ENCODE assay signal across 15 cellular contexts in the genomic region with DNA sequence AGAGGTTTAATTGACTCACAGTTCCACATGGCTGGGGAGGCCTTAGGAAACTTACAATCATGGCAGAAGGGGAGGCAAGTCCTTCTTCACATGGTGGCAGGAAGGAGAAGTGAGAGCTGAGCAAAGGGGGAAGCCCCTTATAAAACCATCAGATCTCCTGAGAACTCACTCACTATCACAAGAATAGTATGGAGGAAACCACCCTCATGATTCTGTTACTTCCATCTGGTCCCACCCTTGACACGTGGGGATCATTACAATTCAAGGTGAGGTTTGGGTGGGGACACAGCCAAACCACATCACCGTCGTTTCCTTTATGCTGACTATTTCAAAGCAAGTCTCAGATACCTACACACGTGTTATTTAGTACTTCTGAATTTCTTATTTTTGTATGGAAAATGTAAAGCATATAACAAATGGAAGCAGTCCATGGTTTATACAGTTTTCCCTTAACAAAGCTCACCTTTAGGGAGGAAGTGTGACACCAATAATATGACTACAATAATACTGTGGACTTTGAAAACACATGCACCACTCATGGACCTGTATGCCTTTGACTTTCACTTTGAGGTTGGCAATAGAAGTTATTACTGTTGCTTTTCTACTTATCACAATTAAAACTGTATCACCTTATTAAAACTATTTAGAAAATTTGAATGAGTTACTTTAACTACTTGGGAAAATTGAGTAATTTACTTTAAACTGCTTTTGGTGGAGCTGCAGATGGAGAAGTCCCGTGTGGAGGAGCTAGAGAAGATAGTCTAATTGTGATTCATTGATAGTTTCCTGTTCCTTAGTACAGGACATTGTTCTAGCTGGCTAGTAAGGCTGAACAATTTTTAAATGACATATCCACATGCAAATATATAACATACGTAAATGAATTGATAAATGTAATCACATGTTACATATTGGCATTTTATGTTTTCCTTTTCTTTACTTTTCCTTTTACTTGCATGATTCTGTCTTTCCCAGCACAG. TPM values are rescaled to one million over a fixed set of nuclear protein-coding genes. Genes with fewer than 3 reads are reported as not detected.
DNase-seq lines count a peak whose midpoint lies in the region; ATAC-seq lines count a peak whose summit lies in the region.
"Had no signal": no experiment of that assay in that cellular context is flagged by ENCODE, and none has a peak within 500 bp of the region (broad histone marks: within the 10 kb centered on the region; RNA-seq: fewer than 3 reads in every experiment).

No MANE protein-coding gene starts in this region.

- peak; percentile 60 for ATAC-seq in stimulated activated naive CD8-positive, alpha-beta T cell treated with anti-CD3 and anti-CD28 coated beads, Interleukin-15, amount 100 ng/mL, for 72 hours
- ATAC-seq in stimulated activated naive CD8-positive, alpha-beta T cell treated with anti-CD3 and anti-CD28 coated beads, Interleukin-15, Interleukin-2, amounts not matched to agents 100 U/mL and 50 U/mL, for 24 hours, result no peak
- peak in 3 of 4 experiments; percentile 43 to 80 (median 49) for ATAC-seq in T-cell (replicated peaks in 1 of 4)
- ATAC-seq in effector memory CD8-positive, alpha-beta T cell (replicated peaks), result peak; percentile 78
- ATAC-seq in GM21423 (IDR thresholded peaks at IDR 0.05; ENCODE audit: unreplicated experiment), result no peak
- ATAC-seq: body of pancreas, right lobe of liver had no signal

- DNase-seq in stimulated activated naive CD8-positive, alpha-beta T cell treated with anti-CD3 and anti-CD28 coated beads, Interleukin-15, amount 100 ng/mL, for 72 hours, result peak in 1 of 2 donors; percentile 18
- DNase-seq in stimulated activated naive CD8-positive, alpha-beta T cell treated with anti-CD3 and anti-CD28 coated beads, Interleukin-15, Interleukin-2, amounts not matched to agents 100 U/mL and 50 U/mL, for 24 hours, result no peak
- DNase-seq in T-cell, result peak in 31 of 34 experiments; percentile 4 to 73 (median 37)
- peak; percentile 4 to 23 (median 14) for DNase-seq in effector memory CD8-positive, alpha-beta T cell
- no peak for DNase-seq in AG08396 (ENCODE audit: low spot score)
- DNase-seq in AG08395 (ENCODE audit: low spot score), result no peak
- DNase-seq in DMS153 (lab: John Stamatoyannopoulos, UW), result no peak
- DNase-seq: activated gamma-delta T cell treated with Interleukin-2 at 50 U/mL for 16 hours; body of pancreas; NCI-H748 treated with DMSO at 0.1 percent for 48 hours; right lobe of liver; SK-N-SH; stimulated activated CD4-positive, alpha-beta T cell treated with anti-CD3 and anti-CD28 coated beads, Interleukin-2, amount 100 ng/mL, for 24 hours; testis had no signal

- H3K27me3 Mint-ChIP-seq in stimulated activated naive CD8-positive, alpha-beta T cell treated with anti-CD3 and anti-CD28 coated beads, Interleukin-15, amount 100 ng/mL, for 72 hours, result no peaks in the 10 kb centered on the region
- H3K27me3 Mint-ChIP-seq in T-cell, result peaks cover 0 to 1% of the 10 kb centered on the region in 2 donors
- no peaks in the 10 kb centered on the region for H3K27me3 Mint-ChIP-seq in effector memory CD8-positive, alpha-beta T cell

- H3K27ac Mint-ChIP-seq in stimulated activated naive CD8-positive, alpha-beta T cell treated with anti-CD3 and anti-CD28 coated beads, Interleukin-15, amount 100 ng/mL, for 72 hours, result no peak overlapping the region
- H3K27ac Mint-ChIP-seq in T-cell, result peak overlapping the region in 1 of 2 donors; percentile 23
- peak overlapping the region; percentile 6 to 56 for H3K27ac Mint-ChIP-seq in effector memory CD8-positive, alpha-beta T cell

- no peak overlapping the region for H3K4me3 Mint-ChIP-seq in stimulated activated naive CD8-positive, alpha-beta T cell treated with anti-CD3 and anti-CD28 coated beads, Interleukin-15, amount 100 ng/mL, for 72 hours
- H3K4me3 Mint-ChIP-seq in T-cell, result peak overlapping the region in 1 of 3 donors; percentile 70
- H3K4me3 Mint-ChIP-seq in effector memory CD8-positive, alpha-beta T cell, result peak overlapping the region in 1 of 2 donors; percentile 34

- peaks cover 7% of the 10 kb centered on the region for H3K36me3 Mint-ChIP-seq in T-cell
- H3K36me3 Mint-ChIP-seq in effector memory CD8-positive, alpha-beta T cell (ENCODE audit: insufficient read depth), result peaks cover 3% of the 10 kb centered on the region

- POLR2A ChIA-PET in T-cell (lab: Charles Lee), result no interaction called here

- peaks cover 23 to 34% of the 10 kb centered on the region in 2 donors for H3K9me3 Mint-ChIP-seq in stimulated activated naive CD8-positive, alpha-beta T cell treated with anti-CD3 and anti-CD28 coated beads, Interleukin-15, amount 100 ng/mL, for 72 hours
- H3K9me3 Mint-ChIP-seq in T-cell, result peaks cover 11 to 14% (median 12%) of the 10 kb centered on the region in 3 donors
- H3K9me3 Mint-ChIP-seq in effector memory CD8-positive, alpha-beta T cell, result peaks cover 2 to 7% of the 10 kb centered on the region in 2 donors

- H3K4me1 Mint-ChIP-seq in stimulated activated naive CD8-positive, alpha-beta T cell treated with anti-CD3 and anti-CD28 coated beads, Interleukin-15, amount 100 ng/mL, for 72 hours, result peaks cover 36% of the 10 kb centered on the region
- H3K4me1 Mint-ChIP-seq in T-cell, result peaks cover 42 to 47% (median 44%) of the 10 kb centered on the region in 3 donors
- peaks cover 23 to 30% of the 10 kb centered on the region in 2 donors for H3K4me1 Mint-ChIP-seq in effector memory CD8-positive, alpha-beta T cell (ENCODE audit: low read depth in 2 of 2)

- CTCF ChIA-PET in T-cell (lab: Charles Lee), result interaction anchor here in 1 of 2 donors (1.9 kb wide), 1 partner anchor 245 kb away, joined by 4 read pairs; no protein-coding TSS in a partner anchor

RNA-seq across cellular contexts. Expression of a gene that starts 37.3 kb away (rescaled TPM):
- total RNA-seq in T-cell, result under 1 TPM; 0.40 to 0.98 (median 0.83) TPM

Comparison
In these comparisons a context has a peak if more than half of its experiments do, and no peak if none do; other contexts are left out.
1. ATAC-seq: peak in stimulated activated naive CD8-positive, alpha-beta T cell treated with anti-CD3 and anti-CD28 coated beads, Interleukin-15, amount 100 ng/mL, for 72 hours (single experiment), T-cell (3 of 4) and effector memory CD8-positive, alpha-beta T cell (single experiment); none in stimulated activated naive CD8-positive, alpha-beta T cell treated with anti-CD3 and anti-CD28 coated beads, Interleukin-15, Interleukin-2, amounts not matched to agents 100 U/mL and 50 U/mL, for 24 hours (single experiment) and GM21423 (single experiment).
2. DNase-seq: peak in T-cell (31 of 34) and effector memory CD8-positive, alpha-beta T cell (3 of 3); none in stimulated activated naive CD8-positive, alpha-beta T cell treated with anti-CD3 and anti-CD28 coated beads, Interleukin-15, Interleukin-2, amounts not matched to agents 100 U/mL and 50 U/mL, for 24 hours (single experiment), AG08396 (single experiment), AG08395 (single experiment) and DMS153 (single experiment).
3. H3K27ac Mint-ChIP-seq: peak in effector memory CD8-positive, alpha-beta T cell (2 of 2); none in stimulated activated naive CD8-positive, alpha-beta T cell treated with anti-CD3 and anti-CD28 coated beads, Interleukin-15, amount 100 ng/mL, for 72 hours (0 of 2).